ENCODE assay signal across 8 cellular contexts in genomic region chr12:8823565-8824300, GRCh38. TPM values are rescaled to one million over a fixed set of nuclear protein-coding genes. Genes with fewer than 3 reads are reported as not detected.
DNase-seq lines count a peak whose midpoint lies in the region; ATAC-seq and TF ChIP-seq lines count a peak whose summit lies in the region.

No MANE protein-coding gene starts in this region.

- DNase-seq in AG10803 (ENCODE audit: low read depth) (peak; percentile 17), coronary artery (ENCODE audit: low spot score) (no peak), lung microvascular endothelial cell (ENCODE audit: low read depth in 2 of 2) (peak; percentile 60 to 65), KG1 (lab: John Stamatoyannopoulos, UW) (no peak), NCI-H774 (lab: John Stamatoyannopoulos, UW) (no peak)
- DNase-seq in activated naive CD4-positive, alpha-beta T cell (lab: John Stamatoyannopoulos, UW): no peak

- H3K4me3 ChIP-seq in AG10803 (ENCODE audit: low read length) (no peak overlapping the region), coronary artery (no peak overlapping the region)

- no peak for ATAC-seq in HG03097 (IDR thresholded peaks at IDR 0.05; ENCODE audit: low FRiP score, unreplicated experiment)

- TF ChIP-seq RAD21 in Ishikawa (IDR thresholded peaks at IDR 0.05; ENCODE audit: low read depth): peak; percentile 86

- TF ChIP-seq CTCF in AG10803 (conservative IDR thresholded peaks at IDR 0.05; ENCODE audit: low read length): peak; percentile 64
- TF ChIP-seq CTCF in coronary artery (IDR thresholded peaks at IDR 0.05): peak; percentile 63

- H3K27ac ChIP-seq in coronary artery: no peak overlapping the region

- no peak for TF ChIP-seq EP300 in Ishikawa (IDR thresholded peaks at IDR 0.05; ENCODE audit: borderline replicate concordance)

TF ChIP-seq in Ishikawa, 13 proteins besides CTCF, POLR2A, EP300 and RAD21:
- TF ChIP-seq ZBTB7A (IDR thresholded peaks at IDR 0.05; ENCODE audit: low read depth) (no peak), CREB1 (IDR thresholded peaks at IDR 0.05; ENCODE audit: low read depth) (no peak), YY1 (IDR thresholded peaks at IDR 0.05; ENCODE audit: low read depth) (no peak), EGR1 (IDR thresholded peaks at IDR 0.05) (no peak), USF1 (IDR thresholded peaks at IDR 0.05) (no peak), TAF1 (IDR thresholded peaks at IDR 0.05; ENCODE audit: low read depth) (no peak), CEBPB (IDR thresholded peaks at IDR 0.05) (no peak), FOXM1 (IDR thresholded peaks at IDR 0.05; ENCODE audit: borderline replicate concordance, low read depth) (no peak), NFIC (IDR thresholded peaks at IDR 0.05) (no peak), REST (IDR thresholded peaks at IDR 0.05; ENCODE audit: low read depth) (no peak), TEAD4 (IDR thresholded peaks at IDR 0.05) (no peak), MAX (IDR thresholded peaks at IDR 0.05) (no peak), TCF12 (IDR thresholded peaks at IDR 0.05; ENCODE audit: low read depth) (no peak)

RNA-seq across cellular contexts. Expression of gene A2ML1, which starts 1.3 kb away (rescaled TPM):
- not detected in 2 replicates for total RNA-seq in lung microvascular endothelial cell

Comparison
In these comparisons a context has a peak if more than half of its experiments do, and no peak if none do; other contexts are left out.
1. DNase-seq: peak in AG10803 (single experiment) and lung microvascular endothelial cell (2 of 2); none in coronary artery (single experiment), KG1 (single experiment), NCI-H774 (single experiment) and activated naive CD4-positive, alpha-beta T cell (0 of 4).